In genomic region chr1:13543927-13544556, GRCh38 we compare ENCODE assay signal across 9 cellular contexts. TPM values are rescaled to one million over a fixed set of nuclear protein-coding genes. Genes with fewer than 3 reads are reported as not detected.
A peak's percentile ranks its signal among the peaks of the same experiment; 100 is the strongest.
DNase-seq lines count a peak whose midpoint lies in the region; ATAC-seq and TF ChIP-seq lines count a peak whose summit lies in the region.
"Had no signal": no experiment of that assay in that cellular context is flagged by ENCODE, and none has a peak within 500 bp of the region (broad histone marks: within the 10 kb centered on the region; RNA-seq: fewer than 3 reads in every experiment).

No MANE protein-coding gene starts in this region.

- H3K9me3 ChIP-seq in HEK293 (ENCODE audit: control insufficient read depth, insufficient read depth, low read depth, low read length) (no peaks in the 10 kb centered on the region), skeletal muscle tissue (ENCODE audit: control insufficient read depth in 3 of 3, low read length in 3 of 3) (no peaks in the 10 kb centered on the region)

- CTCF ChIA-PET in HEK293 (lab: Yijun Ruan, JAX): interaction anchor here (0.7 to 1.2 kb wide), 4 partner anchors 14 to 44 kb away, joined by 3 to 4 read pairs (median 3); partner anchors contain the start of gene LRRC38
- CTCF ChIA-PET in GM10248 (lab: Yijun Ruan, JAX): interaction anchor here (1.1 kb wide), 1 partner anchor 113 kb away, joined by 3 read pairs; no protein-coding TSS in a partner anchor

- POLR2A ChIA-PET in HEK293 (lab: Yijun Ruan, JAX) (interaction anchor here (0.6 kb wide), 1 partner anchor 20 kb away, joined by 3 read pairs; no protein-coding TSS in a partner anchor), GM10248 (lab: Yijun Ruan, JAX) (no interaction called here)

- ATAC-seq in HG02981 (IDR thresholded peaks at IDR 0.05; ENCODE audit: unreplicated experiment): no peak
- ATAC-seq in HG02938 (IDR thresholded peaks at IDR 0.05; ENCODE audit: unreplicated experiment): no peak
- ATAC-seq in GM18498 (IDR thresholded peaks at IDR 0.05; ENCODE audit: unreplicated experiment): no peak
- ATAC-seq: natural killer cell had no signal

- peak overlapping the region; percentile 59 to 80 (median 74) for H3K9ac ChIP-seq in skeletal muscle tissue (ENCODE audit: low read depth in 1 of 3, low read length in 3 of 3)

- H3K36me3 ChIP-seq in HEK293 (ENCODE audit: control insufficient read depth in 2 of 2, insufficient read depth in 1 of 2, low read length in 2 of 2) (no peaks in the 10 kb centered on the region), skeletal muscle tissue (ENCODE audit: control insufficient read depth in 3 of 3, insufficient read depth in 3 of 3, low read length in 3 of 3) (no peaks in the 10 kb centered on the region)

- in situ Hi-C loops in astrocyte of the cerebellum (cut with HindIII; ENCODE audit: low sequenced_read_pairs): no loop called here

- no peaks in the 10 kb centered on the region for H3K27me3 ChIP-seq in skeletal muscle tissue (ENCODE audit: control insufficient read depth in 3 of 3, insufficient read depth in 3 of 3, low read length in 3 of 3)

- H3K4me1 ChIP-seq in HEK293 (ENCODE audit: control insufficient read depth, insufficient read depth, low read length): no peaks in the 10 kb centered on the region
- peaks cover 31 to 48% (median 41%) of the 10 kb centered on the region in 3 donors for H3K4me1 ChIP-seq in skeletal muscle tissue (ENCODE audit: control insufficient read depth in 3 of 3, insufficient read depth in 3 of 3, low read length in 3 of 3)

- no peak for DNase-seq in astrocyte of the cerebellum (ENCODE audit: low read depth)
- peak; percentile 43 to 59 for DNase-seq in hippocampal formation (lab: John Stamatoyannopoulos, UW)
- DNase-seq in GM10248 (ENCODE audit: extremely low spot score): no peak
- DNase-seq: natural killer cell had no signal

- no peak overlapping the region for H3K27ac ChIP-seq in HEK293 (ENCODE audit: extremely low read depth, low read depth, low read length)
- peak overlapping the region; percentile 95 for H3K27ac ChIP-seq in skeletal muscle tissue (ENCODE audit: low read depth, low read length)

- TF ChIP-seq CTCF in HEK293 (tag by site-specific recombination; IDR thresholded peaks at IDR 0.05): peak; percentile 76
- TF ChIP-seq CTCF in astrocyte of the cerebellum (IDR thresholded peaks at IDR 0.05; ENCODE audit: low read depth, low read length, missing control alignments): peak; percentile 71
- no peak for TF ChIP-seq CTCF in GM10248 (IDR thresholded peaks at IDR 0.05; ENCODE audit: control extremely low read depth, extremely low read depth, low read depth, missing control alignments)

- H3K4me3 ChIP-seq in HEK293 (ENCODE audit: low read depth, low read length) (no peak overlapping the region), astrocyte of the cerebellum (ENCODE audit: low read depth, low read length) (no peak overlapping the region), skeletal muscle tissue (ENCODE audit: low read length in 3 of 3) (peak overlapping the region in 2 of 3 donors; percentile 35 to 56)

TF ChIP-seq in HEK293, 187 proteins besides CTCF, POLR2A, EP300 and RAD21:
- peak; percentile 33; the same call in 1 of the 2 replicates for TF ChIP-seq GLIS1 (tag by site-specific recombination; IDR thresholded peaks at IDR 0.05)
- TF ChIP-seq ZNF677 (tag by site-specific recombination; IDR thresholded peaks at IDR 0.05): no peak
- no peak for TF ChIP-seq ZNF280D (tag by site-specific recombination; IDR thresholded peaks at IDR 0.05)
- no peak for TF ChIP-seq ZNF510 (tag by site-specific recombination; IDR thresholded peaks at IDR 0.05; ENCODE audit: insufficient replicate concordance)
- TF ChIP-seq ZNF394 (tag by site-specific recombination; IDR thresholded peaks at IDR 0.05; ENCODE audit: borderline replicate concordance): no peak
- TF ChIP-seq ZNF768 (tag by site-specific recombination; IDR thresholded peaks at IDR 0.05): no peak
- peak; percentile 99 for TF ChIP-seq ZBTB49 (tag by site-specific recombination; IDR thresholded peaks at IDR 0.05; ENCODE audit: low read depth)
- no peak for TF ChIP-seq ZNF24 (tag by site-specific recombination; IDR thresholded peaks at IDR 0.05)
- TF ChIP-seq ZNF335 (tag by site-specific recombination; conservative IDR thresholded peaks at IDR 0.05): peak; percentile 77
- TF ChIP-seq ZNF76 (tag by site-specific recombination; IDR thresholded peaks at IDR 0.05; ENCODE audit: borderline replicate concordance, low read depth): no peak
- TF ChIP-seq ZIC2 (tag by site-specific recombination; IDR thresholded peaks at IDR 0.05): peak; percentile 23; the same call in 1 of the 2 replicates

RNA-seq across cellular contexts. Expression of gene LRRC38, which starts 30.2 kb away (rescaled TPM):
- 10.4 TPM for total RNA-seq in skeletal muscle tissue
- total RNA-seq: natural killer cell had no signal

RNA-seq across cellular contexts. Expression of gene PDPN, which starts 39.6 kb away (rescaled TPM):
- total RNA-seq in skeletal muscle tissue: 13.6 TPM
- total RNA-seq: natural killer cell had no signal

Comparison
In these comparisons a context has a peak if more than half of its experiments do, and no peak if none do; other contexts are left out.
1. H3K4me3 ChIP-seq: peak in skeletal muscle tissue (2 of 3); none in HEK293 (single experiment) and astrocyte of the cerebellum (single experiment).
2. DNase-seq: peak in hippocampal formation (2 of 2); none in astrocyte of the cerebellum (single experiment) and GM10248 (single experiment).